8 cellular contexts compared by ENCODE assay signal in genomic region chr11:7672960-7673723, GRCh38. TPM values are rescaled to one million over a fixed set of nuclear protein-coding genes. Genes with fewer than 3 reads are reported as not detected.
DNase-seq lines count a peak whose midpoint lies in the region; ATAC-seq and TF ChIP-seq lines count a peak whose summit lies in the region.

TSS of gene CYB5R2 (minus strand) at chr11:7673500. CDS start at chr11:7672825, 675 bp downstream.

- peak within 1 kb of the TSS; percentile 64 for H3K4me3 Mint-ChIP-seq in activated naive CD4-positive, alpha-beta T cell treated with anti-CD3 and anti-CD28 coated beads, Interleukin-2, amount 50 U/mL, for 24 hours

- H3K27me3 Mint-ChIP-seq in activated naive CD4-positive, alpha-beta T cell treated with anti-CD3 and anti-CD28 coated beads, Interleukin-2, amount 50 U/mL, for 24 hours, result peaks cover 39% of the 10 kb centered on the region

- peaks cover 5% of the 10 kb centered on the region for H3K4me1 Mint-ChIP-seq in activated naive CD4-positive, alpha-beta T cell treated with anti-CD3 and anti-CD28 coated beads, Interleukin-2, amount 50 U/mL, for 24 hours

- no peaks in the 10 kb centered on the region for H3K36me3 ChIP-seq in upper lobe of left lung

- no peak for DNase-seq in activated naive CD4-positive, alpha-beta T cell treated with Interleukin-2 at 50 U/mL for 16 hours
- DNase-seq in NOMO-1 treated with DMSO at 0.1 percent for 48 hours (lab: John Stamatoyannopoulos, UW; ENCODE audit: unreplicated experiment) (peak; percentile 44), epidermal melanocyte (ENCODE audit: insufficient read length, low spot score) (peak; percentile 37), mesenteric fat pad (ENCODE audit: low spot score) (peak; percentile 93), upper lobe of left lung (peak; percentile 70 to 94), SKM-1 treated with dmso at 0.1 percent for 144 hours (lab: John Stamatoyannopoulos, UW; ENCODE audit: unreplicated experiment) (no peak), NCI-H2081 treated with DMSO at 0.1 percent for 48 hours (lab: John Stamatoyannopoulos, UW) (no peak)

- no peak within 1 kb of the TSS for H3K27ac Mint-ChIP-seq in activated naive CD4-positive, alpha-beta T cell treated with anti-CD3 and anti-CD28 coated beads, Interleukin-2, amount 50 U/mL, for 24 hours

- peak within 1 kb of the TSS; percentile 33 to 63 (median 54) for H3K4me3 ChIP-seq in upper lobe of left lung

- TF ChIP-seq POLR2A in upper lobe of left lung (IDR thresholded peaks at IDR 0.05), result no peak

- peak; percentile 74 to 94 for ATAC-seq in upper lobe of left lung (ENCODE audit: low FRiP score in 2 of 2)

- no peaks in the 10 kb centered on the region for H3K36me3 Mint-ChIP-seq in activated naive CD4-positive, alpha-beta T cell treated with anti-CD3 and anti-CD28 coated beads, Interleukin-2, amount 50 U/mL, for 24 hours

- no peak for TF ChIP-seq CTCF in upper lobe of left lung (IDR thresholded peaks at IDR 0.05)

- TF ChIP-seq EP300 in upper lobe of left lung (IDR thresholded peaks at IDR 0.05), result no peak

- H3K27me3 ChIP-seq in upper lobe of left lung, result peaks cover 0 to 15% (median 4%) of the 10 kb centered on the region in 4 donors

- H3K9me3 ChIP-seq in upper lobe of left lung, result no peaks in the 10 kb centered on the region

- 15 to 54% methylated on average over 5 to 37 of the region's 40 CpGs for WGBS in upper lobe of left lung, 2 donors

- H3K27ac ChIP-seq in upper lobe of left lung, result peak within 1 kb of the TSS; percentile 54 to 69 (median 62)

- no peaks in the 10 kb centered on the region for H3K9me3 Mint-ChIP-seq in activated naive CD4-positive, alpha-beta T cell treated with anti-CD3 and anti-CD28 coated beads, Interleukin-2, amount 50 U/mL, for 24 hours

- peaks cover 5 to 20% (median 19%) of the 10 kb centered on the region in 4 donors for H3K4me1 ChIP-seq in upper lobe of left lung

RNA-seq across cellular contexts. Expression of gene CYB5R2, which starts in this region (rescaled TPM):
- total RNA-seq in mesenteric fat pad (4.2 TPM), upper lobe of left lung (10 to 100 TPM in 4 of 6 donors, 1 to 10 TPM in 2; 8.3 to 58.7 (median 10.6) TPM)

Comparison
In these comparisons a context has a peak if more than half of its experiments do, and no peak if none do; other contexts are left out.
1. DNase-seq: peak in NOMO-1 treated with DMSO at 0.1 percent for 48 hours (single experiment), epidermal melanocyte (single experiment), mesenteric fat pad (single experiment) and upper lobe of left lung (2 of 2); none in activated naive CD4-positive, alpha-beta T cell treated with Interleukin-2 at 50 U/mL for 16 hours (single experiment), SKM-1 treated with dmso at 0.1 percent for 144 hours (single experiment) and NCI-H2081 treated with DMSO at 0.1 percent for 48 hours (single experiment).